ENCODE assay signal across 18 cellular contexts in the genomic region with DNA sequence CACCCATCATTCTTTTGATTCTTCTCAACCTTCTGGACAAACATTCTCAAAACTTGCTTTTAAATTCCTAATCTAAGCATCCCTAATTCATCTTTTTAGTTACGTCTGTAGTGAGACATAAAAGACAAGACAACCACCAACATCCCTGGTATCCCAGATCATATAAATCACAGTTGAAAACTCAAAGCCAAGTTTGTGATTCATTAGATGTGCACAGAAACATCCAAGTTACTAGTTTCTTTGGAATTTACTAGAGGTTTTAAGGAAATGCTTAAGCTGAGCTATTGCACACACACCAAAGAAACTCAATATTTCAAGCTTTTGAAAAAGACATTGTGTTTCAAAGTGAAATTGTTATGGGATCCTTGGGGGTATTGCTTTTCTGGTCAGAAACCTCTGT. TPM values are rescaled to one million over a fixed set of nuclear protein-coding genes. Genes with fewer than 3 reads are reported as not detected.
DNase-seq lines count a peak whose midpoint lies in the region; ATAC-seq, FAIRE-seq and TF ChIP-seq lines count a peak whose summit lies in the region.
"Had no signal": no experiment of that assay in that cellular context is flagged by ENCODE, and none has a peak within 500 bp of the region (broad histone marks: within the 10 kb centered on the region; RNA-seq: fewer than 3 reads in every experiment).

No MANE protein-coding gene starts in this region.

- in situ Hi-C loops in brain microvascular endothelial cell (cut with HindIII; ENCODE audit: low pct_ligation_motif_present, low sequenced_read_pairs): loop anchor here (25.0 kb wide), 1 partner anchor 194 kb away; no protein-coding TSS in a partner anchor

- no peak for TF ChIP-seq POLR2A in GM12891 (IDR thresholded peaks at IDR 0.05; ENCODE audit: low read depth, low read length)

- TF ChIP-seq CTCF in AG04449 (IDR thresholded peaks at IDR 0.05; ENCODE audit: insufficient read depth, low read length, missing control alignments) (no peak), brain microvascular endothelial cell (IDR thresholded peaks at IDR 0.05; ENCODE audit: low read depth, low read length, missing control alignments) (no peak)

- no peaks in the 10 kb centered on the region for H3K36me3 ChIP-seq in brain microvascular endothelial cell (replicated peaks)

- H3K4me3 ChIP-seq in AG04449 (ENCODE audit: low read depth, low read length): no peak overlapping the region
- no peak overlapping the region for H3K4me3 ChIP-seq in brain microvascular endothelial cell (ENCODE audit: low read depth, low read length)

- ATAC-seq in HG02678 (IDR thresholded peaks at IDR 0.05; ENCODE audit: unreplicated experiment): no peak
- ATAC-seq: sciatic nerve; stimulated activated naive CD8-positive, alpha-beta T cell treated with anti-CD3 and anti-CD28 coated beads, Interleukin-15, amount 100 ng/mL, for 72 hours had no signal

- no peak overlapping the region for H3K27ac ChIP-seq in brain microvascular endothelial cell

- FAIRE-seq in HTR-8/SVneo (lab: Jason Lieb, UNC): no peak
- FAIRE-seq in GM12891 (lab: Jason Lieb, UNC): no peak

- peak; percentile 90 for DNase-seq in AG04449 (ENCODE audit: low read depth, low spot score)
- peak; percentile 69 for DNase-seq in HTR-8/SVneo (ENCODE audit: insufficient read length, low spot score)
- DNase-seq in brain microvascular endothelial cell: peak; percentile 53
- peak; percentile 87 for DNase-seq in iris pigment epithelial cell (ENCODE audit: low read depth)
- DNase-seq in COLO829 (ENCODE audit: low spot score): no peak
- no peak for DNase-seq in GM12891 (ENCODE audit: insufficient read length, low spot score)
- DNase-seq in NCI-H2107 treated with DMSO at 0.1 percent for 48 hours (lab: John Stamatoyannopoulos, UW; ENCODE audit: unreplicated experiment): no peak
- DNase-seq: ACHN; activated CD4-positive, alpha-beta T cell treated with anti-CD3 and anti-CD28 coated beads for 1 hour; activated naive CD4-positive, alpha-beta T cell treated with anti-CD3 and anti-CD28 coated beads, Interleukin-2, amount 50 U/mL, for 16 hours; DMS 273 treated with DMSO at 0.1 percent for 48 hours; NCI-H1417 treated with DMSO at 0.1 percent for 48 hours; nephron progenitor cell; stimulated activated naive CD8-positive, alpha-beta T cell treated with anti-CD3 and anti-CD28 coated beads, Interleukin-15, amount 100 ng/mL, for 72 hours; T-helper 2 cell had no signal

- POLR2A ChIA-PET in AG04449 (lab: Yijun Ruan, JAX): interaction anchor here (1.3 kb wide), 2 partner anchors 179 to 189 kb away, joined by 3 read pairs; no protein-coding TSS in a partner anchor

- no peaks in the 10 kb centered on the region for H3K27me3 ChIP-seq in brain microvascular endothelial cell (replicated peaks)

- CTCF ChIA-PET in AG04449 (lab: Yijun Ruan, JAX): no interaction called here

TF ChIP-seq in GM12891, 5 proteins besides CTCF, POLR2A, EP300 and RAD21:
- TF ChIP-seq POLR2AphosphoS5 (IDR thresholded peaks at IDR 0.05; ENCODE audit: low read depth, low read length): no peak
- TF ChIP-seq PAX5 (IDR thresholded peaks at IDR 0.05; ENCODE audit: insufficient read depth, low read length, severe bottlenecking): no peak
- TF ChIP-seq SPI1 (IDR thresholded peaks at IDR 0.05; ENCODE audit: low read depth, low read length): no peak
- TF ChIP-seq POU2F2 (IDR thresholded peaks at IDR 0.05; ENCODE audit: low read depth, low read length): no peak
- no peak for TF ChIP-seq TAF1 (IDR thresholded peaks at IDR 0.05; ENCODE audit: low read depth, low read length)
TF ChIP-seq in GM12891: peak in this region for 0.

RNA-seq across cellular contexts. Expression of a gene that starts 47.6 kb away (rescaled TPM):
- polyA plus RNA-seq in GM12891 (2012; ENCODE audit: low read depth, missing spikeins): not detected
- polyA plus RNA-seq: liver had no signal

Comparison
In these comparisons a context has a peak if more than half of its experiments do, and no peak if none do; other contexts are left out.
1. DNase-seq: peak in AG04449 (single experiment), HTR-8/SVneo (single experiment), brain microvascular endothelial cell (single experiment) and iris pigment epithelial cell (single experiment); none in COLO829 (single experiment), GM12891 (single experiment) and NCI-H2107 treated with DMSO at 0.1 percent for 48 hours (single experiment).